8 cellular contexts compared by ENCODE assay signal in genomic region chr21:41878831-41879189, GRCh38. TPM values are rescaled to one million over a fixed set of nuclear protein-coding genes. Genes with fewer than 3 reads are reported as not detected.
DNase-seq lines count a peak whose midpoint lies in the region; ATAC-seq and TF ChIP-seq lines count a peak whose summit lies in the region.

No MANE protein-coding gene starts in this region.

- DNase-seq in CMK (ENCODE audit: low read depth) (peak; percentile 63), fibroblast of lung (ENCODE audit: low read depth in 2 of 2) (peak; percentile 85 to 91)
- DNase-seq in activated T-cell treated with anti-CD3 and anti-CD28 coated beads, Interleukin-2, amount 50 U/mL, for 48 hours, result peak; percentile 78 to 85
- DNase-seq in natural killer cell treated with Interleukin-12 subunit alpha and Interleukin-12 subunit beta and Interleukin-15 and Interleukin-18, amount 100 ng/mL, for 72 hours (ENCODE audit: low spot score), result peak; percentile 84
- peak; percentile 77 for DNase-seq in stimulated activated naive CD4-positive, alpha-beta T cell treated with Interleukin-2 at 50 U/mL for 16 hours (lab: John Stamatoyannopoulos, UW)

- H3K27ac ChIP-seq in OCI-LY3 (ENCODE audit: low read length), result no peak overlapping the region
- H3K27ac ChIP-seq in fibroblast of lung (ENCODE audit: insufficient read depth, low read length), result no peak overlapping the region

- H3K4me2 ChIP-seq in OCI-LY3 (ENCODE audit: low read length), result 0 out of 2 replicates have a peak overlapping the region, but pooled peaks have one; percentile 97
- H3K4me2 ChIP-seq in fibroblast of lung (ENCODE audit: extremely low read depth, insufficient read depth, low read length), result no peak overlapping the region

- peaks cover 22% of the 10 kb centered on the region for H3K4me1 ChIP-seq in OCI-LY3 (ENCODE audit: low read length)
- no peaks in the 10 kb centered on the region for H3K4me1 ChIP-seq in fibroblast of lung (ENCODE audit: control insufficient read depth, extremely low read depth, insufficient read depth, low read length)

- H3K4me3 ChIP-seq in OCI-LY3 (ENCODE audit: low read length) (peak overlapping the region; percentile 98), fibroblast of lung (replicated peaks in 1 of 4; ENCODE audit: control extremely low read depth in 1 of 4, insufficient read depth in 1 of 4, low read depth in 3 of 4, low read length in 4 of 4) (peak overlapping the region in 3 of 4 experiments; percentile 76 to 90 (median 89))

- H4K20me1 ChIP-seq in OCI-LY3 (ENCODE audit: insufficient read depth, low read length) (0 out of 2 replicates have a peak, but pooled peaks cover 2% of the 10 kb centered on the region), fibroblast of lung (ENCODE audit: control insufficient read depth, extremely low read depth, insufficient read depth, low read length) (no peaks in the 10 kb centered on the region)

- no peaks in the 10 kb centered on the region for H3K9me3 Mint-ChIP-seq in natural killer cell treated with Interleukin-12 subunit alpha and Interleukin-12 subunit beta and Interleukin-15 and Interleukin-18, amount 100 ng/mL, for 72 hours

- peaks cover 16 to 20% of the 10 kb centered on the region in 2 donors for H3K4me1 Mint-ChIP-seq in natural killer cell treated with Interleukin-12 subunit alpha and Interleukin-12 subunit beta and Interleukin-15 and Interleukin-18, amount 100 ng/mL, for 72 hours (ENCODE audit: low read depth in 2 of 2)

- H2AFZ ChIP-seq in OCI-LY3 (ENCODE audit: low read depth, low read length), result no peak overlapping the region
- H2AFZ ChIP-seq in fibroblast of lung (ENCODE audit: low read length), result no peak overlapping the region

- no peak overlapping the region for H3K27ac Mint-ChIP-seq in natural killer cell treated with Interleukin-12 subunit alpha and Interleukin-12 subunit beta and Interleukin-15 and Interleukin-18, amount 100 ng/mL, for 72 hours

- H3K79me2 ChIP-seq in OCI-LY3 (ENCODE audit: low read length), result peaks cover 41% of the 10 kb centered on the region
- peaks cover 22% of the 10 kb centered on the region for H3K79me2 ChIP-seq in fibroblast of lung (ENCODE audit: control insufficient read depth, insufficient read depth, low read length)

- H3K9me3 ChIP-seq in OCI-LY3 (ENCODE audit: insufficient read depth, low read length) (no peaks in the 10 kb centered on the region), fibroblast of lung (ENCODE audit: control insufficient read depth, insufficient read depth, low read depth, low read length) (no peaks in the 10 kb centered on the region)

- TF ChIP-seq CTCF in OCI-LY3 (IDR thresholded peaks at IDR 0.05; ENCODE audit: low read depth, low read length) (no peak), fibroblast of lung (conservative IDR thresholded peaks at IDR 0.05 in 1 of 2, IDR thresholded peaks at IDR 0.05 in 1 of 2; ENCODE audit: low read depth in 1 of 2, low read length in 2 of 2) (no peak)

- peak overlapping the region; percentile 87 for H3K4me3 Mint-ChIP-seq in natural killer cell treated with Interleukin-12 subunit alpha and Interleukin-12 subunit beta and Interleukin-15 and Interleukin-18, amount 100 ng/mL, for 72 hours

- H3K36me3 Mint-ChIP-seq in natural killer cell treated with Interleukin-12 subunit alpha and Interleukin-12 subunit beta and Interleukin-15 and Interleukin-18, amount 100 ng/mL, for 72 hours, result no peaks in the 10 kb centered on the region

- H3K27me3 ChIP-seq in OCI-LY3 (ENCODE audit: low read depth, low read length), result no peaks in the 10 kb centered on the region
- H3K27me3 ChIP-seq in fibroblast of lung (ENCODE audit: control insufficient read depth, insufficient read depth, low read length), result no peaks in the 10 kb centered on the region

- H3K9ac ChIP-seq in OCI-LY3 (ENCODE audit: low read length), result peak overlapping the region; percentile 81; the same call in 1 of the 2 replicates
- H3K9ac ChIP-seq in fibroblast of lung (ENCODE audit: insufficient read depth, low read length), result peak overlapping the region; percentile 72

- H3K36me3 ChIP-seq in OCI-LY3 (replicated peaks; ENCODE audit: low read depth, low read length), result no peaks in the 10 kb centered on the region
- no peaks in the 10 kb centered on the region for H3K36me3 ChIP-seq in fibroblast of lung (ENCODE audit: control insufficient read depth, insufficient read depth, low read length)

- ATAC-seq in GM19395 (IDR thresholded peaks at IDR 0.05; ENCODE audit: unreplicated experiment), result peak; percentile 48
- ATAC-seq in HG03571 (IDR thresholded peaks at IDR 0.05; ENCODE audit: unreplicated experiment), result peak; percentile 44
- ATAC-seq in natural killer cell treated with Interleukin-12 subunit alpha and Interleukin-12 subunit beta and Interleukin-15 and Interleukin-18, amount 100 ng/mL, for 72 hours, result peak; percentile 82 to 87

- no peaks in the 10 kb centered on the region for H3K27me3 Mint-ChIP-seq in natural killer cell treated with Interleukin-12 subunit alpha and Interleukin-12 subunit beta and Interleukin-15 and Interleukin-18, amount 100 ng/mL, for 72 hours

RNA-seq across cellular contexts. Expression of gene PRDM15, which starts 0.3 kb away (rescaled TPM):
- total RNA-seq in fibroblast of lung, result 2.6 and 3.6 TPM in 2 replicates
- 2.3 and 4.2 TPM in 2 replicates for polyA plus RNA-seq in fibroblast of lung
- 2.1 and 3.6 TPM in 2 replicates for polyA plus RNA-seq in fibroblast of lung (2012)
- 7.6 and 39.2 TPM in 2 replicates for polyA minus RNA-seq in fibroblast of lung (ENCODE audit: low replicate concordance)
- total RNA-seq in natural killer cell treated with Interleukin-12 subunit alpha and Interleukin-12 subunit beta and Interleukin-15 and Interleukin-18, amount 100 ng/mL, for 72 hours, result 10 to 100 TPM; 12.9 to 22.1 TPM
